In the genomic region with DNA sequence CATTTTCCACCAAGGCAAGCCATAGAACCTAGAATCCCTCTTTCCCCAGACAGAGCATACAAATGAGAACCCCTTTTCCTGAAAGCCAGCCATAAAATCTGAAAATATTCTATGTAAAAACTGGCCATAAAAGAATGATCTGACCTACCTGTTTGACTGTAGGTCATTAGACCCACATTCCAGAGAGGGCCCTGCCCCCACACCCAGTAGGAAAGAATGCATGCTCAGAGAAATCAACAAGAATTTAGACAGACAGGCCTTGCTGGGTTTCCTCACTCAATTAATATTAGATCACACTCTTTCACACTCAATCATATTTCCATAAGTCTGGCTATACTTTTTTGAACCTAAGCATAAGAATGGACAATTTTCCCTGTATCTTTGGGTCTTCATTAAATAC, we compare ENCODE assay signal across 21 cellular contexts.
DNase-seq lines count a peak whose midpoint lies in the region; ATAC-seq and TF ChIP-seq lines count a peak whose summit lies in the region.
"Had no signal": no experiment of that assay in that cellular context is flagged by ENCODE, and none has a peak within 500 bp of the region (broad histone marks: within the 10 kb centered on the region; RNA-seq: fewer than 3 reads in every experiment).

No MANE protein-coding gene starts in this region.

- no peak overlapping the region for H3K4me3 Mint-ChIP-seq in activated T-helper 2 cell treated with anti-CD3 and anti-CD28 coated beads, Interferon-gamma antibody, Interleukin-2, Interleukin-4, amounts not matched to agents 10 μg/mL and 5 μg/mL and 100 μg/mL, durations not matched to agents 14 hours and 24 hours and 36 hours (ENCODE audit: low read depth)
- H3K4me3 Mint-ChIP-seq: CD8-positive, alpha-beta memory T cell had no signal

- H2AFZ ChIP-seq in DND-41 (ENCODE audit: low read depth, low read length) (peak overlapping the region; percentile 43; the same call in 1 of the 2 replicates), Loucy (ENCODE audit: low read length) (peak overlapping the region; percentile 42; the same call in 1 of the 2 replicates)

- H3K4me3 ChIP-seq in DND-41 (ENCODE audit: low read depth in 1 of 2, low read length in 2 of 2) (no peak overlapping the region), Loucy (ENCODE audit: low read length, poor library complexity, severe bottlenecking) (no peak overlapping the region), thyroid gland (replicated peaks in 1 of 3) (no peak overlapping the region)
- H3K4me3 ChIP-seq: BLaER1 treated with 17β-estradiol and CSF1 and Interleukin-3, amounts not matched to agents 10 nM and 100 nM; MG63 had no signal

- H3K9me3 Mint-ChIP-seq in activated T-helper 2 cell treated with anti-CD3 and anti-CD28 coated beads, Interferon-gamma antibody, Interleukin-2, Interleukin-4, amounts not matched to agents 10 μg/mL and 5 μg/mL and 100 μg/mL, durations not matched to agents 14 hours and 24 hours and 36 hours = peaks cover 4% of the 10 kb centered on the region

- peaks cover 26% of the 10 kb centered on the region for H3K4me1 ChIP-seq in DND-41 (ENCODE audit: insufficient read depth, low read length)
- no peaks in the 10 kb centered on the region for H3K4me1 ChIP-seq in Loucy (ENCODE audit: insufficient read depth, low read length, poor library complexity, severe bottlenecking)
- no peaks in the 10 kb centered on the region for H3K4me1 ChIP-seq in thyroid gland

- H4K20me1 ChIP-seq in DND-41 (ENCODE audit: insufficient read depth, low read length) = no peaks in the 10 kb centered on the region
- no peaks in the 10 kb centered on the region for H4K20me1 ChIP-seq in Loucy (ENCODE audit: insufficient read depth, low read length, poor library complexity, severe bottlenecking)
- H4K20me1 ChIP-seq: BLaER1 treated with 17β-estradiol and CSF1 and Interleukin-3, amounts not matched to agents 10 nM and 100 nM had no signal

- H3K27me3 Mint-ChIP-seq in activated T-helper 2 cell treated with anti-CD3 and anti-CD28 coated beads, Interferon-gamma antibody, Interleukin-2, Interleukin-4, amounts not matched to agents 10 μg/mL and 5 μg/mL and 100 μg/mL, durations not matched to agents 14 hours and 24 hours and 36 hours (ENCODE audit: low read depth) = no peaks in the 10 kb centered on the region
- H3K27me3 Mint-ChIP-seq: CD8-positive, alpha-beta memory T cell had no signal

- H3K36me3 ChIP-seq in DND-41 (ENCODE audit: insufficient read depth, low read length) (no peaks in the 10 kb centered on the region), Loucy (ENCODE audit: insufficient read depth, low read length) (no peaks in the 10 kb centered on the region), thyroid gland (no peaks in the 10 kb centered on the region)
- H3K36me3 ChIP-seq: BLaER1 treated with 17β-estradiol and CSF1 and Interleukin-3, amounts not matched to agents 10 nM and 100 nM; MG63 had no signal

- no peaks in the 10 kb centered on the region for H3K27me3 ChIP-seq in DND-41 (ENCODE audit: insufficient read depth, low read length, poor library complexity)
- H3K27me3 ChIP-seq in Loucy (ENCODE audit: insufficient read depth, low read length, poor library complexity, severe bottlenecking) = no peaks in the 10 kb centered on the region
- no peaks in the 10 kb centered on the region for H3K27me3 ChIP-seq in thyroid gland
- H3K27me3 ChIP-seq: BLaER1 treated with 17β-estradiol and CSF1 and Interleukin-3, amounts not matched to agents 10 nM and 100 nM; MG63 had no signal

- no peak for TF ChIP-seq POLR2A in thyroid gland (IDR thresholded peaks at IDR 0.05)

- no peak for ATAC-seq in DND-41 (ENCODE audit: insufficient read depth, low read depth)
- ATAC-seq in GM21515 (IDR thresholded peaks at IDR 0.05; ENCODE audit: unreplicated experiment) = no peak
- ATAC-seq: PC-3 had no signal

- H3K4me1 Mint-ChIP-seq in activated T-helper 2 cell treated with anti-CD3 and anti-CD28 coated beads, Interferon-gamma antibody, Interleukin-2, Interleukin-4, amounts not matched to agents 10 μg/mL and 5 μg/mL and 100 μg/mL, durations not matched to agents 14 hours and 24 hours and 36 hours (ENCODE audit: low read depth) = peaks cover 6% of the 10 kb centered on the region

- no peak overlapping the region for H3K4me2 ChIP-seq in DND-41 (ENCODE audit: insufficient read depth, low read length)
- no peak overlapping the region for H3K4me2 ChIP-seq in Loucy (ENCODE audit: low read depth, low read length, poor library complexity, severe bottlenecking)
- H3K4me2 ChIP-seq: BLaER1 treated with 17β-estradiol and CSF1 and Interleukin-3, amounts not matched to agents 10 nM and 100 nM had no signal

- DNase-seq in DND-41 (no peak), islet precursor cell (peak; percentile 64), thyroid gland (peak; percentile 3 to 48), NCI-H510A treated with DMSO at 0.1 percent for 48 hours (lab: John Stamatoyannopoulos, UW) (no peak)
- DNase-seq in activated T-helper 2 cell treated with anti-CD3 and anti-CD28 coated beads, Interferon-gamma antibody, Interleukin-2, Interleukin-4, amounts not matched to agents 10 μg/mL and 5 μg/mL and 100 μg/mL, durations not matched to agents 14 hours and 24 hours and 36 hours (ENCODE audit: low spot score) = no peak
- DNase-seq: CD8-positive, alpha-beta memory T cell; DMS53; EL; HCEC 1CT; Kasumi-1; MG63; NCI-H1417; NCI-H1694 treated with DMSO at 0.1 percent for 48 hours; NCI-H2081 treated with DMSO at 0.1 percent for 48 hours; NCI-H2171 treated with DMSO at 0.1 percent for 48 hours; NCI-H526; PC-3; Right ventricle myocardium superior had no signal

- no peaks in the 10 kb centered on the region for H3K9me3 ChIP-seq in DND-41 (ENCODE audit: insufficient read depth, low read length, severe bottlenecking)
- no peaks in the 10 kb centered on the region for H3K9me3 ChIP-seq in Loucy (ENCODE audit: insufficient read depth, low read depth, low read length)
- H3K9me3 ChIP-seq in thyroid gland = no peaks in the 10 kb centered on the region
- H3K9me3 ChIP-seq: BLaER1 treated with 17β-estradiol and CSF1 and Interleukin-3, amounts not matched to agents 10 nM and 100 nM; MG63 had no signal

- no peak overlapping the region for H3K9ac ChIP-seq in DND-41 (ENCODE audit: low read depth, low read length)
- no peak overlapping the region for H3K9ac ChIP-seq in Loucy (ENCODE audit: low read depth, low read length, poor library complexity, severe bottlenecking)
- H3K9ac ChIP-seq: BLaER1 treated with 17β-estradiol and CSF1 and Interleukin-3, amounts not matched to agents 10 nM and 100 nM had no signal

- H3K9me2 ChIP-seq in Loucy (replicated peaks; ENCODE audit: low read depth, low read length) = no peaks in the 10 kb centered on the region

- TF ChIP-seq CTCF in DND-41 (IDR thresholded peaks at IDR 0.05; ENCODE audit: borderline replicate concordance, extremely low read depth, low read length, poor library complexity, severe bottlenecking) (no peak), Loucy (conservative IDR thresholded peaks at IDR 0.05; ENCODE audit: low read length) (no peak), thyroid gland (IDR thresholded peaks at IDR 0.05) (no peak)

- H3K27ac ChIP-seq in DND-41 (ENCODE audit: low read length) (no peak overlapping the region), thyroid gland (no peak overlapping the region)
- H3K27ac ChIP-seq: BLaER1 treated with 17β-estradiol and CSF1 and Interleukin-3, amounts not matched to agents 10 nM and 100 nM had no signal

- H3K79me2 ChIP-seq in DND-41 (ENCODE audit: insufficient read depth, low read length) (no peaks in the 10 kb centered on the region), Loucy (ENCODE audit: insufficient read depth, low read length) (no peaks in the 10 kb centered on the region)

- no peaks in the 10 kb centered on the region for H3K36me3 Mint-ChIP-seq in activated T-helper 2 cell treated with anti-CD3 and anti-CD28 coated beads, Interferon-gamma antibody, Interleukin-2, Interleukin-4, amounts not matched to agents 10 μg/mL and 5 μg/mL and 100 μg/mL, durations not matched to agents 14 hours and 24 hours and 36 hours (ENCODE audit: low read depth)
- H3K36me3 Mint-ChIP-seq: CD8-positive, alpha-beta memory T cell had no signal

- no peak overlapping the region for H3K27ac Mint-ChIP-seq in activated T-helper 2 cell treated with anti-CD3 and anti-CD28 coated beads, Interferon-gamma antibody, Interleukin-2, Interleukin-4, amounts not matched to agents 10 μg/mL and 5 μg/mL and 100 μg/mL, durations not matched to agents 14 hours and 24 hours and 36 hours
- H3K27ac Mint-ChIP-seq: CD8-positive, alpha-beta memory T cell had no signal

- H3F3A ChIP-seq in Loucy (ENCODE audit: low read depth) = no peaks in the 10 kb centered on the region

- intact Hi-C loops in thyroid gland (cut with DNase I) = no loop called here
- intact Hi-C loops in activated T-helper 2 cell treated with anti-CD3 and anti-CD28 coated beads, Interferon-gamma antibody, Interleukin-2, Interleukin-4, amounts not matched to agents 10 μg/mL and 5 μg/mL and 100 μg/mL, durations not matched to agents 14 hours and 24 hours and 36 hours (cut with micrococcal nuclease) = no loop called here

Comparison
In these comparisons a context has a peak if more than half of its experiments do, and no peak if none do; other contexts are left out.
1. DNase-seq: peak in islet precursor cell (single experiment) and thyroid gland (2 of 2); none in DND-41 (single experiment), NCI-H510A treated with DMSO at 0.1 percent for 48 hours (single experiment) and activated T-helper 2 cell treated with anti-CD3 and anti-CD28 coated beads, Interferon-gamma antibody, Interleukin-2, Interleukin-4, amounts not matched to agents 10 μg/mL and 5 μg/mL and 100 μg/mL, durations not matched to agents 14 hours and 24 hours and 36 hours (single experiment).